ENCODE assay signal across 29 cellular contexts in genomic region chr11:70072471-70073187, GRCh38. TPM values are rescaled to one million over a fixed set of nuclear protein-coding genes. Genes with fewer than 3 reads are reported as not detected.
DNase-seq lines count a peak whose midpoint lies in the region; ATAC-seq, FAIRE-seq and TF ChIP-seq lines count a peak whose summit lies in the region.
"Had no signal": no experiment of that assay in that cellular context is flagged by ENCODE, and none has a peak within 500 bp of the region (broad histone marks: within the 10 kb centered on the region; RNA-seq: fewer than 3 reads in every experiment).

No MANE protein-coding gene starts in this region.

- H3K27me3 Mint-ChIP-seq in CD14-positive monocyte (ENCODE audit: low read depth in 3 of 3) = peaks cover 47 to 73% (median 70%) of the 10 kb centered on the region in 3 donors

- TF ChIP-seq CTCF in CD14-positive monocyte (IDR thresholded peaks at IDR 0.05) (no peak), coronary artery (IDR thresholded peaks at IDR 0.05) (no peak)

- H3K27ac ChIP-seq in BLaER1 = peak overlapping the region; percentile 64
- no peak overlapping the region for H3K27ac ChIP-seq in coronary artery
- no peak overlapping the region for H3K27ac ChIP-seq in small intestine (ENCODE audit: low read depth in 1 of 2, low read length in 1 of 2)
- H3K27ac ChIP-seq: cardiac muscle cell, esophagus muscularis mucosa, tibial nerve had no signal

- H3K36me3 ChIP-seq in BLaER1 (no peaks in the 10 kb centered on the region), small intestine (ENCODE audit: control insufficient read depth in 2 of 2, insufficient read depth in 2 of 2, low read length in 2 of 2) (no peaks in the 10 kb centered on the region)
- H3K36me3 ChIP-seq: cardiac muscle cell, esophagus muscularis mucosa, tibial nerve had no signal

- peak overlapping the region; percentile 87 for H3K4me2 ChIP-seq in BLaER1
- H3K4me2 ChIP-seq: PC-9 had no signal

- H3K4me1 Mint-ChIP-seq in CD14-positive monocyte = no peaks in the 10 kb centered on the region

- peak overlapping the region in 1 of 7 donors; percentile 3 for H3K27ac Mint-ChIP-seq in CD14-positive monocyte
- H3K27ac Mint-ChIP-seq: activated naive CD8-positive, alpha-beta T cell treated with anti-CD3 and anti-CD28 coated beads for 36 hours; dendritic cell treated with granulocyte-macrophage colony-stimulating factor and Interleukin-4, amounts not matched to agents 40 ng/mL and 50 ng/mL, for 4 days had no signal

- no peak for FAIRE-seq in small intestine (lab: Jason Lieb, UNC)
- FAIRE-seq: endometrium, G401.6, HepG2 had no signal

- no peak for ATAC-seq in left lobe of liver
- ATAC-seq: HepG2, left colon had no signal

- intact Hi-C loops in CD14-positive monocyte (cut with micrococcal nuclease) = no loop called here

- peaks cover 0 to 8% (median 0%) of the 10 kb centered on the region in 7 donors for H3K9me3 Mint-ChIP-seq in CD14-positive monocyte
- H3K9me3 Mint-ChIP-seq: activated naive CD8-positive, alpha-beta T cell treated with anti-CD3 and anti-CD28 coated beads for 36 hours; dendritic cell treated with granulocyte-macrophage colony-stimulating factor and Interleukin-4, amounts not matched to agents 40 ng/mL and 50 ng/mL, for 4 days had no signal

- DNase-seq in CD14-positive monocyte (ENCODE audit: low spot score) = peak; percentile 26
- peak; percentile 67 for DNase-seq in coronary artery (ENCODE audit: low spot score)
- peak; percentile 44 for DNase-seq in left lobe of liver (ENCODE audit: low spot score)
- DNase-seq in central memory CD4-positive, alpha-beta T cell = no peak
- no peak for DNase-seq in small intestine
- no peak for DNase-seq in stimulated activated naive CD4-positive, alpha-beta T cell (lab: John Stamatoyannopoulos, UW)
- DNase-seq: activated CD4-positive, alpha-beta T cell treated with anti-CD3 and anti-CD28 coated beads for 4 hours; activated naive CD8-positive, alpha-beta T cell treated with anti-CD3 and anti-CD28 coated beads for 36 hours; anterior cingulate cortex; foreskin fibroblast; Karpas-422; mesenchymal stem cell; NCI-H2029; NCI-H2227 treated with DMSO at 0.1 percent for 48 hours; NCI-H526 treated with DMSO at 0.1 percent for 48 hours; PC-9; SHP77; stimulated activated CD4-positive, alpha-beta T cell treated with anti-CD3 and anti-CD28 coated beads, Interleukin-12 subunit alpha, Interleukin-12 subunit beta, amount 100 ng/mL, for 4 hours; stimulated activated CD4-positive, alpha-beta T cell treated with anti-CD3 and anti-CD28 coated beads, Interleukin-4, amount 100 ng/mL, for 1 hour had no signal

- 64 to 74% (median 68%) methylated on average over 15 of the region's 15 CpGs for WGBS in small intestine, 3 donors

- H3K36me3 Mint-ChIP-seq in CD14-positive monocyte = no peaks in the 10 kb centered on the region
- H3K36me3 Mint-ChIP-seq: activated naive CD8-positive, alpha-beta T cell treated with anti-CD3 and anti-CD28 coated beads for 36 hours had no signal

- peak overlapping the region in 1 of 2 donors; percentile 61 for H3K4me3 Mint-ChIP-seq in CD14-positive monocyte
- H3K4me3 Mint-ChIP-seq: activated naive CD8-positive, alpha-beta T cell treated with anti-CD3 and anti-CD28 coated beads for 36 hours; dendritic cell treated with granulocyte-macrophage colony-stimulating factor and Interleukin-4, amounts not matched to agents 40 ng/mL and 50 ng/mL, for 4 days had no signal

- H3K4me1 ChIP-seq in BLaER1 = peaks cover 69% of the 10 kb centered on the region
- no peaks in the 10 kb centered on the region for H3K4me1 ChIP-seq in small intestine (ENCODE audit: control insufficient read depth in 2 of 2, insufficient read depth in 1 of 2, low read depth in 1 of 2, low read length in 1 of 2)

- peaks cover 14% of the 10 kb centered on the region for H4K20me1 ChIP-seq in BLaER1

- H3K27me3 ChIP-seq in BLaER1 (peaks cover 23% of the 10 kb centered on the region), small intestine (ENCODE audit: control insufficient read depth in 2 of 2, insufficient read depth in 2 of 2, low read length in 2 of 2) (peaks cover 5 to 22% of the 10 kb centered on the region in 2 donors)

- peak overlapping the region; percentile 56 for H3K9ac ChIP-seq in BLaER1

- peak overlapping the region; percentile 47 for H3K4me3 ChIP-seq in BLaER1
- H3K4me3 ChIP-seq in coronary artery = no peak overlapping the region
- H3K4me3 ChIP-seq in small intestine (ENCODE audit: low read depth in 1 of 2, low read length in 2 of 2) = no peak overlapping the region
- H3K4me3 ChIP-seq: cardiac muscle cell, esophagus muscularis mucosa, PC-9, tibial nerve had no signal

- H3K9me3 ChIP-seq in BLaER1 (no peaks in the 10 kb centered on the region), small intestine (ENCODE audit: control insufficient read depth, low read depth) (no peaks in the 10 kb centered on the region)
- H3K9me3 ChIP-seq: esophagus muscularis mucosa, tibial nerve had no signal

RNA-seq across cellular contexts. Expression of gene ANO1, which starts 5.5 kb away (rescaled TPM):
- polyA plus RNA-seq in CD14-positive monocyte (not detected), small intestine (1 to 10 TPM in 2 of 3 donors, not detected in 1; 1.1 to 2.9 TPM)
- total RNA-seq in left lobe of liver = 260 TPM
- total RNA-seq: activated naive CD8-positive, alpha-beta T cell treated with anti-CD3 and anti-CD28 coated beads for 36 hours; HepG2; T-helper 2 cell treated with Interferon-gamma antibody and Interleukin-4, amounts not matched to agents 100 ng/mL and 5 ng/mL, for 36 hours had no signal
- polyA plus RNA-seq: HepG2 had no signal

Comparison
In these comparisons a context has a peak if more than half of its experiments do, and no peak if none do; other contexts are left out.
1. DNase-seq: peak in CD14-positive monocyte (single experiment), coronary artery (single experiment) and left lobe of liver (single experiment); none in central memory CD4-positive, alpha-beta T cell (single experiment), small intestine (single experiment) and stimulated activated naive CD4-positive, alpha-beta T cell (0 of 6).